Comparison of ENCODE assay signal across 25 cellular contexts in the genomic region with DNA sequence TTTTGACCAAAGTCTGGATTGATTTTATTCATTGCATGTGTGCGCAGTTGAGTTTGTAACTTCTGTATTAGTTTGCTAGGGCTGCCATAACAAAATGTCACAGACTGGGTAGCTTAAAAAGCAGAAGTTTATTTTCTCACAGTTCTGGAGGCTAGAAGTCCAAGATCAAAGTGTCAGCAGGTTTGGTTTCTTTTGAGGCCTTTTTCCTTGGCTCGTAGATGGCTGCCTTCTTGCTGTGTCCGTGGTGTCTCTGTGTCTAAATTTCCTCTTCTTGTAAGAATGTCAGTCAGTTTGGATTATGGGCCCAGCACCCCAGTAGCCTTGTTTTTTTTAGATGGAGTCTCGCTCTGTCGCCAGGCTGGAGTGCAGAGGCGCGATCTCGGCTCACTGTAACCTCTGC.
"Had no signal": no experiment of that assay in that cellular context is flagged by ENCODE, and none has a peak within 500 bp of the region (broad histone marks: within the 10 kb centered on the region; RNA-seq: fewer than 3 reads in every experiment).

No MANE protein-coding gene starts in this region.

- H3K27ac Mint-ChIP-seq: T-cell had no signal

- DNase-seq: IMR-90, Karpas-422, KG1, MG63, NCI-H1092, NCI-H1105 treated with DMSO at 0.1 percent for 48 hours, NCI-H1417 treated with DMSO at 0.1 percent for 48 hours, NCI-H146, NCI-H1694 treated with DMSO at 0.1 percent for 48 hours, NCI-H2029, NCI-H2081 treated with DMSO at 0.1 percent for 48 hours, NCI-H2171, NCI-H226, NCI-H446, NCI-H510A, NCI-H524 treated with DMSO at 0.1 percent for 48 hours, NCI-H69, Right ventricle myocardium superior, RPMI8226, SIG-M5, T-cell had no signal

- H3K4me3 Mint-ChIP-seq: T-cell had no signal

- H3K9me3 ChIP-seq: SJSA1 had no signal

- H3K4me3 ChIP-seq: MG63, SJSA1, SK-N-MC had no signal

- ATAC-seq: HepG2, T-cell had no signal

- FAIRE-seq: HepG2, RCC 7860 had no signal

- H3K9me3 Mint-ChIP-seq: T-cell had no signal

- H3K27me3 Mint-ChIP-seq: T-cell had no signal

- H3K27me3 ChIP-seq: MG63, SJSA1 had no signal

- H3K4me1 ChIP-seq: SJSA1 had no signal

- H3K27ac ChIP-seq: SJSA1, SK-N-MC had no signal
